In the genomic region with DNA sequence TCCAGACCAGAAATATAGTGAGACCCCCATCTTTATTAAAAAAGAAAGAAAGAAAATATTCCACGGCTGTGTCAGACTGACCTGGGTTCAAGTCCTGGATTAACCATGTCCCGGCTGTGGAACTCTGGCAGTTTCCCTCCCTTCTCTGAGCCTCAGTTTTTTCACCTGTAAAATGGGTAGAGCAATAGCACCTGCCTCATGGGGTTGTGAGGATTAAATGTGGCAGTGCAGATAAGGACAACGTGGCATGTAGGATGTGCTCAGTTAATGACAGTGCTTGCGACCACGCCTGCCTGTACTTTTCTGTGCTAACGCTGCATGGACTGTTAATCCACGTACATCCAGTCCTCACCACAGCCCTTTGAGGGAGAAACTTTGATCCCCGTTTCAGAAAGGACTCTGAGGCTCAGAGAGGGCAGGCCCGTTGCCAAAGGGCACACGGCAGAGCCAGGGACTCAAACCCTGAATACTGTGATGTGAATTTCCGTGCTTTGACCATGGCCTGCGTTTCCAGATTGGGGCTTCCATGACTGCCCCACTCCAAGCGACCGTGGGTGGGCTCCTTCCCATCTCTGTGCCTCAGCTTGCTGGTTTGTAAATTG, we compare ENCODE assay signal across 23 cellular contexts. TPM values are rescaled to one million over a fixed set of nuclear protein-coding genes. Genes with fewer than 3 reads are reported as not detected.
"Had no signal": no experiment of that assay in that cellular context is flagged by ENCODE, and none has a peak within 500 bp of the region (broad histone marks: within the 10 kb centered on the region; RNA-seq: fewer than 3 reads in every experiment).

No MANE protein-coding gene starts in this region.

- ATAC-seq: gastroesophageal sphincter; left colon; left ventricle myocardium superior; stimulated activated memory B cell treated with anti-CD40 and anti-IgM and Interleukin-4, amounts not matched to agents 10 μg/mL and 1 μg/mL and 100 μg/mL, for 72 hours; upper lobe of right lung had no signal

- H3K36me3 Mint-ChIP-seq: naive B cell; stimulated activated memory B cell treated with anti-CD40 and anti-IgM and Interleukin-4, amounts not matched to agents 10 μg/mL and 1 μg/mL and 100 μg/mL, for 72 hours had no signal

- H3K27me3 ChIP-seq: upper lobe of right lung, vagina had no signal

- DNase-seq: effector memory CD4-positive, alpha-beta T cell; glutamatergic neuron; left colon; left ventricle myocardium superior; mesendoderm; naive B cell; spleen; stimulated activated CD4-positive, alpha-beta T cell treated with anti-CD3 and anti-CD28 coated beads, Interleukin-15, amount 100 ng/mL, for 24 hours; stimulated activated CD4-positive, alpha-beta T cell treated with anti-CD3 and anti-CD28 coated beads, Interleukin-1b, Interleukin-23, amount 100 ng/mL, for 48 hours; stimulated activated CD4-positive, alpha-beta T cell treated with anti-CD3 and anti-CD28 coated beads, Interleukin-4, amount 100 ng/mL, for 24 hours; tibial artery; upper lobe of right lung had no signal

- H3K4me1 ChIP-seq: upper lobe of right lung had no signal

- H3K27me3 Mint-ChIP-seq: stimulated activated memory B cell treated with anti-CD40 and anti-IgM and Interleukin-4, amounts not matched to agents 10 μg/mL and 1 μg/mL and 100 μg/mL, for 72 hours had no signal

- H3K4me3 ChIP-seq: esophagus muscularis mucosa, gastroesophageal sphincter, lung, spleen, tibial artery, upper lobe of right lung, vagina had no signal

- H3K9me3 Mint-ChIP-seq: naive B cell; nephron; stimulated activated memory B cell treated with anti-CD40 and anti-IgM and Interleukin-4, amounts not matched to agents 10 μg/mL and 1 μg/mL and 100 μg/mL, for 72 hours; stimulated activated naive CD8-positive, alpha-beta T cell treated with anti-CD3 and anti-CD28 coated beads, Interleukin-15, Interleukin-2, amounts not matched to agents 100 ng/mL and 50 ng/mL, for 24 hours had no signal

- H3K27ac ChIP-seq: esophagus muscularis mucosa, spleen, tibial artery, upper lobe of right lung, vagina had no signal

- H3K27ac Mint-ChIP-seq: naive B cell; nephron; stimulated activated memory B cell treated with anti-CD40 and anti-IgM and Interleukin-4, amounts not matched to agents 10 μg/mL and 1 μg/mL and 100 μg/mL, for 72 hours; stimulated activated naive CD8-positive, alpha-beta T cell treated with anti-CD3 and anti-CD28 coated beads, Interleukin-15, Interleukin-2, amounts not matched to agents 100 ng/mL and 50 ng/mL, for 24 hours had no signal

- H3K9me3 ChIP-seq: esophagus muscularis mucosa, gastroesophageal sphincter, spleen, tibial artery, upper lobe of right lung, vagina had no signal

- FAIRE-seq: endometrium had no signal

- H3K36me3 ChIP-seq: esophagus muscularis mucosa, gastroesophageal sphincter, tibial artery, upper lobe of right lung, vagina had no signal

- H3K4me3 Mint-ChIP-seq: naive B cell; nephron; stimulated activated memory B cell treated with anti-CD40 and anti-IgM and Interleukin-4, amounts not matched to agents 10 μg/mL and 1 μg/mL and 100 μg/mL, for 72 hours; stimulated activated naive CD8-positive, alpha-beta T cell treated with anti-CD3 and anti-CD28 coated beads, Interleukin-15, Interleukin-2, amounts not matched to agents 100 ng/mL and 50 ng/mL, for 24 hours had no signal

RNA-seq across cellular contexts. Expression of a gene that starts 16.1 kb away (rescaled TPM):
- total RNA-seq: esophagus muscularis mucosa, fibroblast of villous mesenchyme, gastroesophageal sphincter, left colon, pulmonary artery endothelial cell, spleen, temporal lobe, upper lobe of right lung, vagina had no signal
- polyA plus RNA-seq: lung, spleen had no signal

RNA-seq across cellular contexts. Expression of a gene that starts 24.6 kb away (rescaled TPM):
- total RNA-seq: left colon, spleen, temporal lobe, vagina had no signal
- polyA plus RNA-seq: spleen had no signal
